24 cellular contexts compared by ENCODE assay signal in genomic region chr2:12763486-12763885, GRCh38.
"Had no signal": no experiment of that assay in that cellular context is flagged by ENCODE, and none has a peak within 500 bp of the region (broad histone marks: within the 10 kb centered on the region; RNA-seq: fewer than 3 reads in every experiment).

No MANE protein-coding gene starts in this region.

- DNase-seq: immature natural killer cell; kidney; left colon; left lung; lower lobe of right lung; mammary epithelial cell; mesenchymal stem cell; naive B cell; natural killer cell; psoas muscle; right lobe of liver; stimulated activated CD4-positive, alpha-beta T cell treated with anti-CD3 and anti-CD28 coated beads, Interleukin-1b, Interleukin-23, amount 100 ng/mL, for 48 hours; stimulated activated CD4-positive, alpha-beta T cell treated with anti-CD3 and anti-CD28 coated beads, Interleukin-2, amount 100 ng/mL, for 48 hours; stimulated activated CD4-positive, alpha-beta T cell treated with anti-CD3 and anti-CD28 coated beads, Interleukin-4, amount 100 ng/mL, for 4 hours; stimulated activated CD8-positive, alpha-beta memory T cell treated with anti-CD3 and anti-CD28 coated beads, Interleukin-4, amount 100 ng/mL, for 48 hours; stimulated activated naive CD4-positive, alpha-beta T cell treated with Interleukin-2 at 50 U/mL for 16 hours; stimulated activated naive CD8-positive, alpha-beta T cell treated with anti-CD3 and anti-CD28 coated beads, Interleukin-15, amount 100 ng/mL, for 72 hours; substantia nigra; upper lobe of left lung had no signal

- H3K9me3 Mint-ChIP-seq: immature natural killer cell, natural killer cell had no signal

- H3K27ac ChIP-seq: left lung, lower lobe of right lung, parathyroid adenoma, psoas muscle, right lobe of liver, upper lobe of left lung, vagina had no signal

- H3K79me2 ChIP-seq: parathyroid adenoma had no signal

- H3K4me3 Mint-ChIP-seq: immature natural killer cell; naive B cell; natural killer cell; stimulated activated memory B cell treated with anti-CD40 and anti-IgM and Interleukin-4, amounts not matched to agents 10 μg/mL and 1 μg/mL and 100 μg/mL, for 72 hours; stimulated activated naive CD8-positive, alpha-beta T cell treated with anti-CD3 and anti-CD28 coated beads, Interleukin-15, amount 100 ng/mL, for 72 hours had no signal

- H3K4me3 ChIP-seq: left lung, lower lobe of right lung, psoas muscle, right lobe of liver, smooth muscle cell, tibial nerve, upper lobe of left lung, vagina had no signal

- ATAC-seq: left colon; lower lobe of right lung; natural killer cell; psoas muscle; right lobe of liver; stimulated activated naive CD8-positive, alpha-beta T cell treated with anti-CD3 and anti-CD28 coated beads, Interleukin-15, amount 100 ng/mL, for 72 hours had no signal

- H3K27me3 ChIP-seq: left lung, right lobe of liver, tibial nerve, upper lobe of left lung, vagina had no signal

- H3K27ac Mint-ChIP-seq: immature natural killer cell; naive B cell; natural killer cell; stimulated activated memory B cell treated with anti-CD40 and anti-IgM and Interleukin-4, amounts not matched to agents 10 μg/mL and 1 μg/mL and 100 μg/mL, for 72 hours; stimulated activated naive CD8-positive, alpha-beta T cell treated with anti-CD3 and anti-CD28 coated beads, Interleukin-15, amount 100 ng/mL, for 72 hours had no signal

- H3K9me3 ChIP-seq: left lung, lower lobe of right lung, psoas muscle, right lobe of liver, vagina had no signal

- H3K4me1 Mint-ChIP-seq: immature natural killer cell; naive B cell; natural killer cell; stimulated activated memory B cell treated with anti-CD40 and anti-IgM and Interleukin-4, amounts not matched to agents 10 μg/mL and 1 μg/mL and 100 μg/mL, for 72 hours; stimulated activated naive CD8-positive, alpha-beta T cell treated with anti-CD3 and anti-CD28 coated beads, Interleukin-15, amount 100 ng/mL, for 72 hours had no signal

- H3K36me3 ChIP-seq: left lung, lower lobe of right lung, right lobe of liver, tibial nerve, upper lobe of left lung, vagina had no signal

- H2AFZ ChIP-seq: parathyroid adenoma had no signal

- H3K36me3 Mint-ChIP-seq: naive B cell; natural killer cell; stimulated activated memory B cell treated with anti-CD40 and anti-IgM and Interleukin-4, amounts not matched to agents 10 μg/mL and 1 μg/mL and 100 μg/mL, for 72 hours had no signal

- H3K4me2 ChIP-seq: smooth muscle cell had no signal

- H3K4me1 ChIP-seq: parathyroid adenoma, psoas muscle, right lobe of liver, upper lobe of left lung had no signal

- H3K9ac ChIP-seq: parathyroid adenoma had no signal
